Comparison of ENCODE assay signal across 8 cellular contexts in genomic region chr6:149565539-149566371, GRCh38. TPM values are rescaled to one million over a fixed set of nuclear protein-coding genes. Genes with fewer than 3 reads are reported as not detected.
A peak's percentile ranks its signal among the peaks of the same experiment; 100 is the strongest.
DNase-seq lines count a peak whose midpoint lies in the region; ATAC-seq and TF ChIP-seq lines count a peak whose summit lies in the region.

No MANE protein-coding gene starts in this region.

- no peaks in the 10 kb centered on the region for H3K36me3 ChIP-seq in esophagus squamous epithelium

- H3K9me3 Mint-ChIP-seq in activated T-cell treated with anti-CD3 and anti-CD28 coated beads, Interleukin-2, amount 50 U/mL, for 72 hours, result no peaks in the 10 kb centered on the region

- peak overlapping the region; percentile 88 to 99 (median 92) for H3K4me3 ChIP-seq in esophagus squamous epithelium

- ATAC-seq in GM21786 (IDR thresholded peaks at IDR 0.05; ENCODE audit: unreplicated experiment), result peak; percentile 72
- ATAC-seq in activated T-cell treated with anti-CD3 and anti-CD28 coated beads, Interleukin-2, amount 50 U/mL, for 72 hours (replicated peaks in 1 of 2), result peak; percentile 85 to 89

- H3K27ac ChIP-seq in esophagus squamous epithelium, result peak overlapping the region; percentile 93 to 98 (median 96)

- 0 to 1% methylated on average over 24 to 26 of the region's 55 CpGs for WGBS in esophagus squamous epithelium, 2 donors

- DNase-seq in DMS79 (lab: John Stamatoyannopoulos, UW) (peak; percentile 84), KG1 (lab: John Stamatoyannopoulos, UW) (peak; percentile 92), esophagus squamous epithelium (lab: John Stamatoyannopoulos, UW) (peak; percentile 51), myocyte (ENCODE audit: low read depth) (peak; percentile 96)
- peak; percentile 95 to 99 for DNase-seq in activated T-cell treated with anti-CD3 and anti-CD28 coated beads, Interleukin-2, amount 50 U/mL, for 72 hours
- peak; percentile 85 for DNase-seq in stimulated activated CD8-positive, alpha-beta memory T cell treated with anti-CD3 and anti-CD28 coated beads, Interleukin-7, amount 100 ng/mL, for 24 hours (ENCODE audit: low read depth)

- TF ChIP-seq POLR2A in esophagus squamous epithelium (IDR thresholded peaks at IDR 0.05), result no peak

- peak overlapping the region; percentile 86 to 94 for H3K4me3 Mint-ChIP-seq in activated T-cell treated with anti-CD3 and anti-CD28 coated beads, Interleukin-2, amount 50 U/mL, for 72 hours

- H3K9me3 ChIP-seq in esophagus squamous epithelium, result no peaks in the 10 kb centered on the region

- H3K4me1 ChIP-seq in esophagus squamous epithelium, result peaks cover 9 to 44% (median 10%) of the 10 kb centered on the region in 3 donors

- no peaks in the 10 kb centered on the region for H3K36me3 Mint-ChIP-seq in activated T-cell treated with anti-CD3 and anti-CD28 coated beads, Interleukin-2, amount 50 U/mL, for 72 hours (ENCODE audit: insufficient read depth in 2 of 2)

- peak in 5 of 6 experiments; percentile 44 to 66 (median 52) for TF ChIP-seq CTCF in esophagus squamous epithelium (IDR thresholded peaks at IDR 0.05)

- H3K27me3 ChIP-seq in esophagus squamous epithelium, result no peaks in the 10 kb centered on the region

- H3K27me3 Mint-ChIP-seq in activated T-cell treated with anti-CD3 and anti-CD28 coated beads, Interleukin-2, amount 50 U/mL, for 72 hours (ENCODE audit: low read depth), result no peaks in the 10 kb centered on the region

- intact Hi-C loops in esophagus squamous epithelium (cut with DNase I), result no loop called here

- H3K4me1 Mint-ChIP-seq in activated T-cell treated with anti-CD3 and anti-CD28 coated beads, Interleukin-2, amount 50 U/mL, for 72 hours (ENCODE audit: low read depth), result peaks cover 22% of the 10 kb centered on the region

- peak overlapping the region; percentile 87 for H3K27ac Mint-ChIP-seq in activated T-cell treated with anti-CD3 and anti-CD28 coated beads, Interleukin-2, amount 50 U/mL, for 72 hours

TF ChIP-seq in PFSK-1, 5 proteins besides CTCF, POLR2A, EP300 and RAD21:
- TF ChIP-seq POLR2AphosphoS5 (IDR thresholded peaks at IDR 0.05; ENCODE audit: low read depth, low read length) (no peak), FOXP2 (optimal IDR thresholded peaks at IDR 0.05; ENCODE audit: borderline replicate concordance, extremely low read depth, extremely low read length, insufficient read depth) (peak; percentile 33), SIN3A (IDR thresholded peaks at IDR 0.05; ENCODE audit: borderline replicate concordance, insufficient read depth, low read length) (peak; percentile 95)
- TF ChIP-seq, protein P1, sequence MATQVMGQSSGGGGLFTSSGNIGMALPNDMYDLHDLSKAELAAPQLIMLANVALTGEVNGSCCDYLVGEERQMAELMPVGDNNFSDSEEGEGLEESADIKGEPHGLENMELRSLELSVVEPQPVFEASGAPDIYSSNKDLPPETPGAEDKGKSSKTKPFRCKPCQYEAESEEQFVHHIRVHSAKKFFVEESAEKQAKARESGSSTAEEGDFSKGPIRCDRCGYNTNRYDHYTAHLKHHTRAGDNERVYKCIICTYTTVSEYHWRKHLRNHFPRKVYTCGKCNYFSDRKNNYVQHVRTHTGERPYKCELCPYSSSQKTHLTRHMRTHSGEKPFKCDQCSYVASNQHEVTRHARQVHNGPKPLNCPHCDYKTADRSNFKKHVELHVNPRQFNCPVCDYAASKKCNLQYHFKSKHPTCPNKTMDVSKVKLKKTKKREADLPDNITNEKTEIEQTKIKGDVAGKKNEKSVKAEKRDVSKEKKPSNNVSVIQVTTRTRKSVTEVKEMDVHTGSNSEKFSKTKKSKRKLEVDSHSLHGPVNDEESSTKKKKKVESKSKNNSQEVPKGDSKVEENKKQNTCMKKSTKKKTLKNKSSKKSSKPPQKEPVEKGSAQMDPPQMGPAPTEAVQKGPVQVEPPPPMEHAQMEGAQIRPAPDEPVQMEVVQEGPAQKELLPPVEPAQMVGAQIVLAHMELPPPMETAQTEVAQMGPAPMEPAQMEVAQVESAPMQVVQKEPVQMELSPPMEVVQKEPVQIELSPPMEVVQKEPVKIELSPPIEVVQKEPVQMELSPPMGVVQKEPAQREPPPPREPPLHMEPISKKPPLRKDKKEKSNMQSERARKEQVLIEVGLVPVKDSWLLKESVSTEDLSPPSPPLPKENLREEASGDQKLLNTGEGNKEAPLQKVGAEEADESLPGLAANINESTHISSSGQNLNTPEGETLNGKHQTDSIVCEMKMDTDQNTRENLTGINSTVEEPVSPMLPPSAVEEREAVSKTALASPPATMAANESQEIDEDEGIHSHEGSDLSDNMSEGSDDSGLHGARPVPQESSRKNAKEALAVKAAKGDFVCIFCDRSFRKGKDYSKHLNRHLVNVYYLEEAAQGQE (IDR thresholded peaks at IDR 0.05; ENCODE audit: insufficient read depth in 1 of 2, low read depth in 2 of 2, low read length in 2 of 2), result peak; percentile 53 to 78; a peak in 3 of 4 replicates

RNA-seq across cellular contexts. Expression of gene GINM1, which starts 0.4 kb away (rescaled TPM):
- polyA plus RNA-seq in PFSK-1 (2012; ENCODE audit: insufficient read length, low read depth), result 19.2 TPM
- total RNA-seq in activated T-cell treated with anti-CD3 and anti-CD28 coated beads, Interleukin-2, amount 50 U/mL, for 72 hours, result 10 to 100 TPM; 15.3 to 23.3 TPM
- total RNA-seq in esophagus squamous epithelium (10 to 100 TPM; 16.8 to 43.5 (median 28.2) TPM), myocyte (39.8 and 42.0 TPM in 2 replicates)
- polyA plus RNA-seq in myocyte (2012), result 33.0 TPM

RNA-seq across cellular contexts. Expression of gene PPIL4, which starts 19.9 kb away (rescaled TPM):
- 10.8 TPM for polyA plus RNA-seq in PFSK-1 (2012; ENCODE audit: insufficient read length, low read depth)
- 10 to 100 TPM; 29.5 to 42.0 TPM for total RNA-seq in activated T-cell treated with anti-CD3 and anti-CD28 coated beads, Interleukin-2, amount 50 U/mL, for 72 hours
- total RNA-seq in esophagus squamous epithelium (10 to 100 TPM in 3 of 4 donors, 1 to 10 TPM in 1; 9.4 to 25.2 (median 16.2) TPM), myocyte (39.4 and 41.9 TPM in 2 replicates)
- 14.9 TPM for polyA plus RNA-seq in myocyte (2012)

Comparison
In these comparisons a context has a peak if more than half of its experiments do, and no peak if none do; other contexts are left out.
1. Peak in every context shown above with its lines: DNase-seq, ATAC-seq, H3K4me3 ChIP-seq and H3K27ac ChIP-seq.